12 cellular contexts compared by ENCODE assay signal in genomic region chr12:96136129-96136528, GRCh38. TPM values are rescaled to one million over a fixed set of nuclear protein-coding genes. Genes with fewer than 3 reads are reported as not detected.
DNase-seq lines count a peak whose midpoint lies in the region; ATAC-seq, FAIRE-seq and TF ChIP-seq lines count a peak whose summit lies in the region.
"Had no signal": no experiment of that assay in that cellular context is flagged by ENCODE, and none has a peak within 500 bp of the region (broad histone marks: within the 10 kb centered on the region; RNA-seq: fewer than 3 reads in every experiment).

No MANE protein-coding gene starts in this region.

- peaks cover 24% of the 10 kb centered on the region for H3K4me1 ChIP-seq in endothelial cell of umbilical vein (ENCODE audit: control insufficient read depth, extremely low read depth, insufficient read depth, low read length)
- H3K4me1 ChIP-seq: prostate gland had no signal

- TF ChIP-seq CTCF in endothelial cell of umbilical vein (IDR thresholded peaks at IDR 0.05; ENCODE audit: extremely low read depth in 1 of 2, insufficient read depth in 1 of 2, low read depth in 1 of 2, low read length in 2 of 2), result no peak
- TF ChIP-seq CTCF in osteocyte (IDR thresholded peaks at IDR 0.05), result no peak

- H3K4me3 ChIP-seq in endothelial cell of umbilical vein (replicated peaks in 1 of 3; ENCODE audit: insufficient read depth in 1 of 3, low read depth in 1 of 3, low read length in 3 of 3), result no peak overlapping the region
- H3K4me3 ChIP-seq: prostate gland had no signal

- no peak overlapping the region for H3K4me3 Mint-ChIP-seq in osteocyte (ENCODE audit: unreplicated experiment)
- H3K4me3 Mint-ChIP-seq: immature natural killer cell had no signal

- peaks cover 7% of the 10 kb centered on the region for H3K9me3 Mint-ChIP-seq in osteocyte (ENCODE audit: unreplicated experiment)
- H3K9me3 Mint-ChIP-seq: immature natural killer cell had no signal

- dilution Hi-C loops in endothelial cell of umbilical vein (cut with MboI; ENCODE audit: extremely low pct_ligation_motif_present, low sequenced_read_pairs), result no loop called here

- peak overlapping the region; percentile 30 for H3K9ac ChIP-seq in endothelial cell of umbilical vein (replicated peaks; ENCODE audit: extremely low read depth, insufficient read depth, low read length)

- H2AFZ ChIP-seq in endothelial cell of umbilical vein (ENCODE audit: low read depth, low read length), result peak overlapping the region; percentile 86

- no peaks in the 10 kb centered on the region for H3K36me3 ChIP-seq in endothelial cell of umbilical vein (ENCODE audit: control insufficient read depth in 2 of 2, extremely low read depth in 1 of 2, insufficient read depth in 2 of 2, low read length in 2 of 2)
- H3K36me3 ChIP-seq: prostate gland had no signal

- intact Hi-C loops in endothelial cell of umbilical vein (cut with micrococcal nuclease), result loop anchor here (1.0 to 10.0 kb wide), 4 partner anchors 59 to 379 kb away; no protein-coding TSS in a partner anchor

- POLR2A ChIA-PET in endothelial cell of umbilical vein (lab: Charles Lee), result interaction anchor here (0.9 kb wide), 1 partner anchor 33 kb away, joined by 3 read pairs; no protein-coding TSS in a partner anchor

- TF ChIP-seq POLR2A in endothelial cell of umbilical vein (IDR thresholded peaks at IDR 0.05; ENCODE audit: low read depth, low read length), result no peak

- no peaks in the 10 kb centered on the region for H3K9me1 ChIP-seq in endothelial cell of umbilical vein (replicated peaks; ENCODE audit: control insufficient read depth, extremely low read depth, insufficient read depth, low read length)

- BruUV-seq in endothelial cell of umbilical vein (replicated peaks; lab: Mats Ljungman, UMichigan), result no TSS peak

- H3K9me3 ChIP-seq in endothelial cell of umbilical vein (replicated peaks; ENCODE audit: control insufficient read depth, insufficient read depth, low read length), result no peaks in the 10 kb centered on the region
- H3K9me3 ChIP-seq: prostate gland had no signal

- peak overlapping the region; percentile 18 for H3K4me2 ChIP-seq in endothelial cell of umbilical vein (ENCODE audit: insufficient read depth, low read length)

- peaks cover 6% of the 10 kb centered on the region for H3K27me3 Mint-ChIP-seq in osteocyte (ENCODE audit: unreplicated experiment)

- peak overlapping the region; percentile 28 for H3K27ac Mint-ChIP-seq in osteocyte (ENCODE audit: unreplicated experiment)
- H3K27ac Mint-ChIP-seq: immature natural killer cell had no signal

- H3K27me3 ChIP-seq in endothelial cell of umbilical vein (ENCODE audit: control insufficient read depth in 2 of 2, insufficient read depth in 2 of 2, low read length in 2 of 2), result no peaks in the 10 kb centered on the region

- DNase-seq in COLO829 (ENCODE audit: low spot score) (peak; percentile 61), NCI-H69 (lab: John Stamatoyannopoulos, UW) (peak; percentile 24), endothelial cell of umbilical vein (ENCODE audit: low read depth, low spot score) (peak; percentile 94), osteocyte (ENCODE audit: extremely low spot score, unreplicated experiment) (no peak), RKO (ENCODE audit: low spot score) (no peak), NCI-H146 (lab: John Stamatoyannopoulos, UW) (no peak)
- DNase-seq: activated T-cell treated with anti-CD3 and anti-CD28 coated beads for 4 hours, immature natural killer cell, NCI-H446 had no signal

- FAIRE-seq in endothelial cell of umbilical vein (lab: Jason Lieb, UNC), result peak; percentile 82

- CTCF ChIA-PET in endothelial cell of umbilical vein (lab: Charles Lee), result interaction anchor here (0.5 to 1.8 kb wide), 4 partner anchors 24 to 79 kb away, joined by 3 to 7 read pairs (median 4); no protein-coding TSS in a partner anchor

- peaks cover 2% of the 10 kb centered on the region for H3K36me3 Mint-ChIP-seq in osteocyte (ENCODE audit: unreplicated experiment)
- H3K36me3 Mint-ChIP-seq: immature natural killer cell had no signal

- H3K27ac ChIP-seq in endothelial cell of umbilical vein (ENCODE audit: insufficient read depth, low read depth, low read length), result peak overlapping the region; percentile 71
- H3K27ac ChIP-seq: prostate gland had no signal

- no peaks in the 10 kb centered on the region for H4K20me1 ChIP-seq in endothelial cell of umbilical vein (replicated peaks; ENCODE audit: control insufficient read depth, extremely low read depth, insufficient read depth, low read length)

- no peaks in the 10 kb centered on the region for H3K79me2 ChIP-seq in endothelial cell of umbilical vein (ENCODE audit: control insufficient read depth, insufficient read depth, low read length)

- ATAC-seq in HG02571 (IDR thresholded peaks at IDR 0.05; ENCODE audit: unreplicated experiment) (no peak), GM18511 (IDR thresholded peaks at IDR 0.05; ENCODE audit: unreplicated experiment) (no peak)

- peaks cover 12% of the 10 kb centered on the region for H3K4me1 Mint-ChIP-seq in osteocyte (ENCODE audit: unreplicated experiment)

TF ChIP-seq in endothelial cell of umbilical vein, 7 proteins besides CTCF, POLR2A, EP300 and RAD21:
- TF ChIP-seq MAX (IDR thresholded peaks at IDR 0.05; ENCODE audit: insufficient read depth, insufficient read length) (no peak), POLR2AphosphoS5 (IDR thresholded peaks at IDR 0.05; ENCODE audit: insufficient read depth, low read depth, low read length) (peak; percentile 47), GATA2 (IDR thresholded peaks at IDR 0.05; ENCODE audit: insufficient read depth, insufficient read length, low read depth, low read length) (no peak)

RNA-seq across cellular contexts. Expression of gene ELK3, which starts 58.0 kb away (rescaled TPM):
- 128 and 132 TPM in 2 replicates for total RNA-seq in endothelial cell of umbilical vein
- polyA plus RNA-seq in endothelial cell of umbilical vein, result 51.4 and 64.8 TPM in 2 replicates
- 65.6 and 73.3 TPM in 2 replicates for polyA plus RNA-seq in endothelial cell of umbilical vein (2011; cell fraction: cytosol; rRNA removed)
- polyA plus RNA-seq in endothelial cell of umbilical vein (2011; cell fraction: nucleus; rRNA removed), result 55.3 and 57.1 TPM in 2 replicates
- polyA plus RNA-seq in endothelial cell of umbilical vein (2012), result 123 and 151 TPM in 2 replicates
- 66.8 and 84.1 TPM in 2 replicates for polyA minus RNA-seq in endothelial cell of umbilical vein
- polyA minus RNA-seq in endothelial cell of umbilical vein (2011; cell fraction: cytosol; rRNA and poly(A)+ RNA removed), result 6.1 TPM
- 76.7 and 83.6 TPM in 2 replicates for polyA minus RNA-seq in endothelial cell of umbilical vein (2011; cell fraction: nucleus; rRNA and poly(A)+ RNA removed)
- total RNA-seq in osteocyte, result 49.3 and 49.5 TPM in 2 replicates

Comparison
In these comparisons a context has a peak if more than half of its experiments do, and no peak if none do; other contexts are left out.
1. DNase-seq: peak in COLO829 (single experiment), NCI-H69 (single experiment) and endothelial cell of umbilical vein (single experiment); none in osteocyte (single experiment), RKO (single experiment) and NCI-H146 (single experiment).